In genomic region chr7:726854-727103, GRCh38 we compare ENCODE assay signal across 1 cellular context.
A peak's percentile ranks its signal among the peaks of the same experiment; 100 is the strongest.
TF ChIP-seq lines count a peak whose summit lies in the region.

No MANE protein-coding gene starts in this region.

TF ChIP-seq in HepG2, 621 proteins besides CTCF, POLR2A, EP300 and RAD21 (continued from another document):
- TF ChIP-seq TMF1 (CRISPR knock-in tag; IDR thresholded peaks at IDR 0.05; ENCODE audit: low read depth) (0 out of 2 replicates have a peak, but pooled peaks have one; percentile 55), ZNF446 (CRISPR knock-in tag; IDR thresholded peaks at IDR 0.05) (0 out of 2 replicates have a peak, but pooled peaks have one; percentile 38), ASH2L (IDR thresholded peaks at IDR 0.05; ENCODE audit: insufficient read length, low read depth, low read length) (peak; percentile 2), RFXAP (CRISPR knock-in tag; IDR thresholded peaks at IDR 0.05; ENCODE audit: borderline replicate concordance) (0 out of 2 replicates have a peak, but pooled peaks have one; percentile 10), ZNF121 (CRISPR knock-in tag; IDR thresholded peaks at IDR 0.05) (no peak), CHCHD3 (CRISPR knock-in tag; IDR thresholded peaks at IDR 0.05) (0 out of 2 replicates have a peak, but pooled peaks have one; percentile 0), AKAP8 (CRISPR knock-in tag; IDR thresholded peaks at IDR 0.05) (0 out of 2 replicates have a peak, but pooled peaks have one; percentile 14), FOXO4 (CRISPR knock-in tag; conservative IDR thresholded peaks at IDR 0.05) (0 out of 2 replicates have a peak, but pooled peaks have one; percentile 4), HNF1B (CRISPR knock-in tag; IDR thresholded peaks at IDR 0.05) (no peak)
TF ChIP-seq in HepG2: peak in this region for 10.
